26 cellular contexts compared by ENCODE assay signal in the genomic region with DNA sequence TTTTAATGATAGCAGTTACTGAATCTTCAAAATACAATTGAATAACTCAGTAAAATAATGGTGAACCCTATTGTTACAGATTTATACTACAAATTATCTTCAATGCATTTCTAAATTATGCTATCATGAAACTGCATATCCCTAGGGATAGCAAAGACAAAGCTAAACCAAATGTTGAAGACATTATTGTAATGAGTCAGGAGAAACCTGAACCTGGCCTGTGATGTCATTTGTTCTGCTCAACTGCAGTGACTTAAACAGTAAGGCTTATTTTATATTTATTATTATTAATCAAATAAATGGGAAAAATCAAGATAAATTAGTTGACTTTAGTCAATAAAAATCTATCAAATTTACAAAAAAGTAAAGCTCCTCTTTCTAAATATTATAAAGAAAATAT.
A peak's percentile ranks its signal among the peaks of the same experiment; 100 is the strongest.
DNase-seq lines count a peak whose midpoint lies in the region; ATAC-seq, FAIRE-seq and TF ChIP-seq lines count a peak whose summit lies in the region.
"Had no signal": no experiment of that assay in that cellular context is flagged by ENCODE, and none has a peak within 500 bp of the region (broad histone marks: within the 10 kb centered on the region; RNA-seq: fewer than 3 reads in every experiment).

No MANE protein-coding gene starts in this region.

- H3K27me3 ChIP-seq in bronchial epithelial cell (ENCODE audit: control insufficient read depth, insufficient read depth, low read length), result no peaks in the 10 kb centered on the region
- H3K27me3 ChIP-seq in foreskin keratinocyte, result no peaks in the 10 kb centered on the region
- H3K27me3 ChIP-seq: neural progenitor cell, transverse colon had no signal

- DNase-seq in AG10803 (ENCODE audit: low read depth) (peak; percentile 42), bronchial epithelial cell (ENCODE audit: low read depth) (peak; percentile 47), foreskin keratinocyte (no peak), amygdala (lab: John Stamatoyannopoulos, UW) (no peak), retina (no peak), hypothalamus (lab: John Stamatoyannopoulos, UW) (no peak)
- DNase-seq: activated CD4-positive, alpha-beta T cell treated with anti-CD3 and anti-CD28 coated beads for 48 hours; activated naive CD4-positive, alpha-beta T cell; activated T-cell treated with anti-CD3 and anti-CD28 coated beads, Interleukin-2, amount 50 U/mL, for 24 hours; CD4-positive, alpha-beta T cell; DMS 273 treated with DMSO at 0.1 percent for 48 hours; H7; mammary epithelial cell; NCI-H1105; NCI-H2029; NCI-H446; OCI-M1; transverse colon had no signal

- H3K4me1 ChIP-seq in foreskin keratinocyte, result no peaks in the 10 kb centered on the region
- H3K4me1 ChIP-seq: neural progenitor cell, prostate gland, transverse colon had no signal

- FAIRE-seq in bronchial epithelial cell (lab: Jason Lieb, UNC), result no peak
- FAIRE-seq: HepG2 had no signal

- H3K4me3 ChIP-seq in AG10803 (ENCODE audit: low read length) (no peak overlapping the region), bronchial epithelial cell (ENCODE audit: low read depth, low read length) (no peak overlapping the region)
- H3K4me3 ChIP-seq: neural progenitor cell, prostate gland, skin epidermis, transverse colon had no signal

- no peak overlapping the region for H3K27ac ChIP-seq in foreskin keratinocyte
- H3K27ac ChIP-seq: epithelial cell of prostate, neural progenitor cell, prostate gland, skin epidermis, transverse colon, VCaP had no signal

- TF ChIP-seq CTCF in AG10803 (conservative IDR thresholded peaks at IDR 0.05; ENCODE audit: low read length) (no peak), bronchial epithelial cell (IDR thresholded peaks at IDR 0.05; ENCODE audit: insufficient read depth, low read length, severe bottlenecking) (no peak), foreskin keratinocyte (conservative IDR thresholded peaks at IDR 0.05) (no peak)

- ATAC-seq in HG03095 (IDR thresholded peaks at IDR 0.05; ENCODE audit: unreplicated experiment), result peak; percentile 47
- ATAC-seq in foreskin keratinocyte, result peak; percentile 58
- ATAC-seq in HG02884 (IDR thresholded peaks at IDR 0.05; ENCODE audit: unreplicated experiment), result no peak
- ATAC-seq: HepG2 had no signal

- no peaks in the 10 kb centered on the region for H3K36me3 ChIP-seq in bronchial epithelial cell (ENCODE audit: control insufficient read depth, insufficient read depth, low read length)
- H3K36me3 ChIP-seq: neural progenitor cell, prostate gland, transverse colon had no signal

Comparison
In these comparisons a context has a peak if more than half of its experiments do, and no peak if none do; other contexts are left out.
1. DNase-seq: peak in AG10803 (single experiment) and bronchial epithelial cell (single experiment); none in foreskin keratinocyte (0 of 2), amygdala (0 of 56), retina (single experiment) and hypothalamus (0 of 51).